ENCODE assay signal across 10 cellular contexts in the genomic region with DNA sequence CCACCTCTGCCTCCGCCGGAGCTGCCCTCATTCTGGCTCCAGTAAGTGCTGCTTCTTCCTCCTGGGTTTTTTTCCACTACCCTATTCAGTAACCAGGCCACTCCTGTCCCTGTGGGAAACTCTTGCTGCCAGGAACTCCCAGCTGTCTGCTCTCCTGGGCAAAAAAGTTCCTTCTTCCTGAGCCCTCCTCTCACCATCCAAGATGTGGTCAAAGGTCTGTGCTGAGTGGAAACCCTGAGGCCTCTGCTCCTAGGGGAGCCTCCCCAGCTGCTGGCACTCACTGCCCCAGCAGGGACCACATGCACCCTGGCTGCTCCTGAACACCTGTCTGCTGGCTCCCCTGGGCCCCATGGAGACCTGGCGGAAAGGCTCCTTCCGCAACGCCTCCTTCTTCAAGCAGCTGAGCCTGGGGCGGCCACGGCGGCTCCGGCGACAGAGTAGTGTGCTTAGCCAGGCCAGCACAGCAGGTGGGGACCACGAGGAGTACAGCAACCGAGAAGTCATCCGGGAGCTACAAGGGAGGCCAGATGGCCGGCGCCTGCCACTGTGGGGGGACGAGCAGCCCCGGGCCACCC. TPM values are rescaled to one million over a fixed set of nuclear protein-coding genes. Genes with fewer than 3 reads are reported as not detected.
DNase-seq lines count a peak whose midpoint lies in the region; ATAC-seq and TF ChIP-seq lines count a peak whose summit lies in the region.
"Had no signal": no experiment of that assay in that cellular context is flagged by ENCODE, and none has a peak within 500 bp of the region (broad histone marks: within the 10 kb centered on the region; RNA-seq: fewer than 3 reads in every experiment).

No MANE protein-coding gene starts in this region.

- no peaks in the 10 kb centered on the region for H3K27me3 Mint-ChIP-seq in naive B cell

- peaks cover 6 to 12% of the 10 kb centered on the region in 2 donors for H3K36me3 Mint-ChIP-seq in naive B cell

- H3K36me3 ChIP-seq in body of pancreas (replicated peaks in 1 of 2; ENCODE audit: insufficient read depth in 1 of 2, low read depth in 2 of 2), result peaks cover 0 to 12% of the 10 kb centered on the region in 2 donors

- H3K9me3 ChIP-seq in body of pancreas, result no peaks in the 10 kb centered on the region
- H3K9me3 ChIP-seq: thoracic aorta had no signal

- TF ChIP-seq CTCF in body of pancreas (IDR thresholded peaks at IDR 0.05), result no peak
- no peak for TF ChIP-seq CTCF in lower leg skin (IDR thresholded peaks at IDR 0.05)

- WGBS in body of pancreas, 2 donors, result 63 to 77% methylated on average over 2 to 12 of the region's 17 CpGs
- 35 to 63% methylated on average over 7 to 15 of the region's 17 CpGs for WGBS in lower leg skin, 2 donors

- H3K4me3 ChIP-seq in body of pancreas (no peak overlapping the region), lower leg skin (ENCODE audit: low read depth, poor library complexity, severe bottlenecking) (no peak overlapping the region)
- H3K4me3 ChIP-seq: thoracic aorta had no signal

- no peaks in the 10 kb centered on the region for H3K9me3 Mint-ChIP-seq in naive B cell

- intact Hi-C loops in body of pancreas (cut with DNase I) (loop anchor here (10.0 kb wide), 1 partner anchor 75 kb away; a partner anchor contains a TSS), lower leg skin (cut with DNase I; ENCODE audit: low total_unique reads) (no loop called here)

- peak overlapping the region; percentile 75 to 93 (median 88) for H3K4me3 Mint-ChIP-seq in naive B cell

- peak; percentile 37 for ATAC-seq in HG02678 (IDR thresholded peaks at IDR 0.05; ENCODE audit: unreplicated experiment)
- ATAC-seq in body of pancreas, result no peak
- peak in 1 of 2 donors; percentile 5 for ATAC-seq in naive B cell (ENCODE audit: low read depth in 2 of 2)
- no peak for ATAC-seq in HG03460 (IDR thresholded peaks at IDR 0.05; ENCODE audit: unreplicated experiment)
- no peak for ATAC-seq in activated CD4-positive, CD25-positive, alpha-beta regulatory T cell treated with anti-CD3 and anti-CD28 coated beads, Interleukin-2, amount 50 U/mL, for 24 hours
- ATAC-seq in HG03442 (IDR thresholded peaks at IDR 0.05; ENCODE audit: unreplicated experiment), result no peak

- peaks cover 43 to 60% (median 56%) of the 10 kb centered on the region in 3 donors for H3K4me1 Mint-ChIP-seq in naive B cell

- TF ChIP-seq POLR2A in body of pancreas (IDR thresholded peaks at IDR 0.05) (no peak), lower leg skin (IDR thresholded peaks at IDR 0.05) (no peak)

- peak overlapping the region; percentile 91 to 98 (median 95) for H3K27ac Mint-ChIP-seq in naive B cell

- peak; percentile 27 for DNase-seq in DMS 273 treated with DMSO at 0.1 percent for 48 hours (lab: John Stamatoyannopoulos, UW)
- no peak for DNase-seq in body of pancreas
- DNase-seq in naive B cell, result peak; percentile 37
- no peak for DNase-seq in lower leg skin (ENCODE audit: low spot score in 2 of 2)

- H3K27me3 ChIP-seq in body of pancreas, result no peaks in the 10 kb centered on the region

- peaks cover 7% of the 10 kb centered on the region for H3K4me1 ChIP-seq in body of pancreas
- H3K4me1 ChIP-seq: parathyroid adenoma had no signal

- peak overlapping the region in 3 of 4 donors; percentile 26 to 46 (median 31) for H3K27ac ChIP-seq in body of pancreas
- H3K27ac ChIP-seq: parathyroid adenoma, thoracic aorta had no signal

RNA-seq across cellular contexts. Expression of a gene that starts 0.5 kb away (rescaled TPM):
- under 1 TPM in 1 of 2 donors, not detected in 1; 0.26 TPM for total RNA-seq in body of pancreas
- 1 to 10 TPM in 1 of 6 donors, under 1 TPM in 3, not detected in 2; 0.20 to 1.1 (median 0.49) TPM for polyA plus RNA-seq in naive B cell (ENCODE audit: low read depth in 6 of 6)
- total RNA-seq in lower leg skin, result 10 to 100 TPM; 31.2 to 58.4 (median 40.2) TPM

RNA-seq across cellular contexts. Expression of a gene that starts 6.4 kb away (rescaled TPM):
- total RNA-seq in body of pancreas (10 to 100 TPM; 26.4 to 43.6 TPM), lower leg skin (10 to 100 TPM; 59.8 to 97.7 (median 88.6) TPM)
- polyA plus RNA-seq in naive B cell (ENCODE audit: low read depth in 6 of 6), result 10 to 100 TPM; 22.8 to 40.4 (median 27.6) TPM

RNA-seq across cellular contexts. Expression of a gene that starts 15.2 kb away (rescaled TPM):
- total RNA-seq in body of pancreas (10 to 100 TPM; 17.6 to 23.7 TPM), lower leg skin (10 to 100 TPM; 19.1 to 40.2 (median 32.3) TPM)
- 10 to 100 TPM; 10.7 to 17.2 (median 12.1) TPM for polyA plus RNA-seq in naive B cell (ENCODE audit: low read depth in 6 of 6)

RNA-seq across cellular contexts. Expression of a gene that starts 36.7 kb away (rescaled TPM):
- total RNA-seq in body of pancreas, result 10 to 100 TPM; 27.0 to 29.3 TPM
- polyA plus RNA-seq in naive B cell (ENCODE audit: low read depth in 6 of 6), result 10 to 100 TPM in 5 of 6 donors, 1 to 10 TPM in 1; 9.5 to 27.7 (median 12.9) TPM
- total RNA-seq in lower leg skin, result 10 to 100 TPM; 30.9 to 65.7 (median 35.4) TPM

RNA-seq across cellular contexts. Expression of a gene that starts 37.0 kb away (rescaled TPM):
- total RNA-seq in body of pancreas, result 10 to 100 TPM; 18.7 to 36.6 TPM
- 10 to 100 TPM; 13.7 to 45.8 (median 28.7) TPM for polyA plus RNA-seq in naive B cell (ENCODE audit: low read depth in 6 of 6)
- 10 to 100 TPM; 16.5 to 53.1 (median 29.3) TPM for total RNA-seq in lower leg skin

Comparison
In these comparisons a context has a peak if more than half of its experiments do, and no peak if none do; other contexts are left out.
1. DNase-seq: peak in DMS 273 treated with DMSO at 0.1 percent for 48 hours (single experiment) and naive B cell (single experiment); none in body of pancreas (0 of 4) and lower leg skin (0 of 2).
2. RNA of a gene that starts 0.5 kb away (total RNA-seq): 31.2 to 58.4 TPM in lower leg skin; 0.26 TPM in body of pancreas; every median in the first group is over 10 times any median in the second.